ENCODE assay signal across 9 cellular contexts in the genomic region with DNA sequence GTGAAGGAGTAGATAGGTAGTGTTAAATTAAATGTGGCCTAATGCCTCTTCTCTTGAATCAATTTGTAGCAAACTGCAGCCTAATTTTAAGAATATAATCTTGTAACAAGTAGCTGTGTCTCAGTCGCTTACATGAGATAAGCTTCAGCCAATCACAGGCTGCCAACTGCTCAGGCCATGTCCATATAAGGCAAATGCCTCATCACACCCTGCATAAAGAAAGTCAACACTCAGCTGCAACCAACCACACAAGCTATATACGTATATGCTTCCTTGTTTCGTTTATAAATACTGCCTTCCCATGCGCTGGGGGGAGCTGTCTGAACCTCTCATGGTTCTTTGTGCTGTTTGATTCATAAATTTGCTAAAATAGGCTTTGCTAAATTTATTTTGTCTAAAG.
DNase-seq lines count a peak whose midpoint lies in the region; ATAC-seq, FAIRE-seq and TF ChIP-seq lines count a peak whose summit lies in the region.
"Had no signal": no experiment of that assay in that cellular context is flagged by ENCODE, and none has a peak within 500 bp of the region (broad histone marks: within the 10 kb centered on the region; RNA-seq: fewer than 3 reads in every experiment).

No MANE protein-coding gene starts in this region.

- H3K27ac ChIP-seq in gastrocnemius medialis, result no peak overlapping the region

- H3K4me1 ChIP-seq in adipocyte (ENCODE audit: control insufficient read depth, insufficient read depth, low read length) (no peaks in the 10 kb centered on the region), gastrocnemius medialis (no peaks in the 10 kb centered on the region)

- in situ Hi-C loops in gastrocnemius medialis (cut with MboI; ENCODE audit: low sequenced_read_pairs in 4 of 4), result no loop called here

- H3K9me3 ChIP-seq in adipocyte (ENCODE audit: control insufficient read depth, low read length), result no peaks in the 10 kb centered on the region
- H3K9me3 ChIP-seq in gastrocnemius medialis, result no peaks in the 10 kb centered on the region

- no peak overlapping the region for H3K9ac ChIP-seq in adipocyte (ENCODE audit: low read length)

- no peak for DNase-seq in GM18507 (ENCODE audit: extremely low spot score, insufficient read length, low read depth)
- peak; percentile 1 for DNase-seq in adipocyte (ENCODE audit: low read depth)
- no peak for DNase-seq in DMS79 (lab: John Stamatoyannopoulos, UW)
- no peak for DNase-seq in D721Med (ENCODE audit: insufficient read length, low spot score)
- no peak for DNase-seq in Right ventricle myocardium inferior (ENCODE audit: missing footprints)
- DNase-seq in gastrocnemius medialis, result no peak
- DNase-seq: activated CD4-positive, alpha-beta memory T cell treated with anti-CD3 and anti-CD28 coated beads, Interleukin-2, amount 10 ng/mL, durations not matched to agents 7 days and 5 days had no signal

- ATAC-seq in GM21526 (IDR thresholded peaks at IDR 0.05; ENCODE audit: low FRiP score, unreplicated experiment) (peak; percentile 91), HG03565 (IDR thresholded peaks at IDR 0.05; ENCODE audit: unreplicated experiment) (peak; percentile 94), Right ventricle myocardium inferior (no peak), gastrocnemius medialis (no peak)

- TF ChIP-seq POLR2A in gastrocnemius medialis (IDR thresholded peaks at IDR 0.05), result no peak

- no peaks in the 10 kb centered on the region for H3K36me3 ChIP-seq in adipocyte (ENCODE audit: control insufficient read depth, insufficient read depth, low read length, severe bottlenecking)
- no peaks in the 10 kb centered on the region for H3K36me3 ChIP-seq in gastrocnemius medialis

- TF ChIP-seq CTCF in D721Med (IDR thresholded peaks at IDR 0.05; ENCODE audit: insufficient read depth, missing control alignments), result no peak
- TF ChIP-seq CTCF in gastrocnemius medialis (IDR thresholded peaks at IDR 0.05 in 4 of 5, conservative IDR thresholded peaks at IDR 0.05 in 1 of 5), result no peak

- H3K4me3 ChIP-seq in adipocyte (ENCODE audit: low read length) (no peak overlapping the region), gastrocnemius medialis (no peak overlapping the region)

- no peaks in the 10 kb centered on the region for H3K27me3 ChIP-seq in adipocyte (replicated peaks; ENCODE audit: control insufficient read depth, insufficient read depth, low read length)
- no peaks in the 10 kb centered on the region for H3K27me3 ChIP-seq in gastrocnemius medialis

- intact Hi-C loops in Right ventricle myocardium inferior (cut with DNase I) (no loop called here), gastrocnemius medialis (cut with DNase I; ENCODE audit: low total_unique reads) (no loop called here)

- FAIRE-seq in GM18507 (lab: Jason Lieb, UNC), result peak; percentile 38
- no peak for FAIRE-seq in D721Med (lab: Jason Lieb, UNC)

Comparison
In these comparisons a context has a peak if more than half of its experiments do, and no peak if none do; other contexts are left out.
1. ATAC-seq: peak in GM21526 (single experiment) and HG03565 (single experiment); none in Right ventricle myocardium inferior (single experiment) and gastrocnemius medialis (0 of 2).